13 cellular contexts compared by ENCODE assay signal in genomic region chr2:55019547-55020258, GRCh38. TPM values are rescaled to one million over a fixed set of nuclear protein-coding genes. Genes with fewer than 3 reads are reported as not detected.
DNase-seq lines count a peak whose midpoint lies in the region; ATAC-seq and TF ChIP-seq lines count a peak whose summit lies in the region.
"Had no signal": no experiment of that assay in that cellular context is flagged by ENCODE, and none has a peak within 500 bp of the region (broad histone marks: within the 10 kb centered on the region; RNA-seq: fewer than 3 reads in every experiment).

No MANE protein-coding gene starts in this region.

- H3K4me3 Mint-ChIP-seq in CD4-positive, alpha-beta T cell: no peak overlapping the region
- peak overlapping the region; percentile 25 for H3K4me3 Mint-ChIP-seq in activated B cell treated with CpG ODN at 0.5 μM for 24 hours
- H3K4me3 Mint-ChIP-seq in activated CD4-positive, alpha-beta T cell treated with anti-CD3 and anti-CD28 coated beads, Interleukin-2, amount 10 ng/mL, durations not matched to agents 24 days and 14 days: no peak overlapping the region

- H3K4me1 ChIP-seq in Karpas-422 (ENCODE audit: low read length) (peaks cover 61% of the 10 kb centered on the region), mesendoderm (ENCODE audit: control insufficient read depth, low read depth, low read length) (peaks cover 13% of the 10 kb centered on the region)

- no peak overlapping the region for H4K8ac ChIP-seq in mesendoderm (ENCODE audit: low read depth, low read length)

- H2AFZ ChIP-seq in Karpas-422 (ENCODE audit: low read length): no peak overlapping the region

- no peaks in the 10 kb centered on the region for H4K20me1 ChIP-seq in Karpas-422 (ENCODE audit: insufficient read depth, low read depth, low read length)

- no peak overlapping the region for H3K27ac ChIP-seq in CD4-positive, alpha-beta T cell (ENCODE audit: low read depth, low read length)
- H3K27ac ChIP-seq in Karpas-422 (ENCODE audit: low read length) (peak overlapping the region; percentile 81), mesendoderm (ENCODE audit: low read depth, low read length) (no peak overlapping the region)

- POLR2A ChIA-PET in CD4-positive, alpha-beta T cell (lab: Charles Lee): interaction anchor here (1.1 to 1.5 kb wide), 3 partner anchors 29 to 31 kb away, joined by 3 to 4 read pairs (median 3); partner anchors contain the start of gene RTN4
- POLR2A ChIA-PET in activated B cell treated with CpG ODN at 0.5 μM for 24 hours (lab: Charles Lee): interaction anchor here (2.2 kb wide), 1 partner anchor 31 kb away, joined by 7 read pairs; the partner anchor contains the start of gene RTN4

- H3K36me3 ChIP-seq in Karpas-422 (ENCODE audit: insufficient read depth, low read length) (peaks cover 24% of the 10 kb centered on the region), mesendoderm (ENCODE audit: control insufficient read depth, insufficient read depth, low read length) (no peaks in the 10 kb centered on the region)

- DNase-seq in CD4-positive, alpha-beta T cell: no peak
- DNase-seq in Karpas-422 (peak; percentile 70), activated B cell treated with CpG ODN at 0.5 μM for 24 hours (no peak), mesendoderm (peak; percentile 44), NCI-H187 treated with DMSO at 0.1 percent for 48 hours (lab: John Stamatoyannopoulos, UW) (no peak), activated gamma-delta T cell treated with Interleukin-2 at 50 U/mL for 16 hours (no peak)
- DNase-seq in activated CD4-positive, alpha-beta T cell treated with anti-CD3 and anti-CD28 coated beads, Interleukin-2, amount 10 ng/mL, durations not matched to agents 24 days and 14 days: no peak
- DNase-seq: activated CD4-positive, alpha-beta T cell treated with anti-CD3 and anti-CD28 coated beads, Interleukin-2, amount 50 U/mL, for 4 hours; heart right ventricle; NCI-H2029 treated with DMSO at 0.1 percent for 48 hours; SHP77; small intestine had no signal

- intact Hi-C loops in CD4-positive, alpha-beta T cell (cut with DNase I, micrococcal nuclease): loop anchor here (10.0 kb wide), 3 partner anchors 355 to 905 kb away; partner anchors contain the start of gene ACYP2 (in 1 of the 2)
- intact Hi-C loops in activated B cell treated with CpG ODN at 0.5 μM for 24 hours (cut with micrococcal nuclease): loop anchor here (1.0 to 10.0 kb wide), 3 partner anchors 117 to 355 kb away; no protein-coding TSS in a partner anchor
- intact Hi-C loops in activated CD4-positive, alpha-beta T cell treated with anti-CD3 and anti-CD28 coated beads, Interleukin-2, amount 10 ng/mL, durations not matched to agents 24 days and 14 days (cut with micrococcal nuclease): loop anchor here (10.0 kb wide), 1 partner anchor 255 kb away; no protein-coding TSS in a partner anchor

- H3K9me3 Mint-ChIP-seq in CD4-positive, alpha-beta T cell: no peaks in the 10 kb centered on the region
- H3K9me3 Mint-ChIP-seq in activated B cell treated with CpG ODN at 0.5 μM for 24 hours: no peaks in the 10 kb centered on the region
- H3K9me3 Mint-ChIP-seq in activated CD4-positive, alpha-beta T cell treated with anti-CD3 and anti-CD28 coated beads, Interleukin-2, amount 10 ng/mL, durations not matched to agents 24 days and 14 days: no peaks in the 10 kb centered on the region

- H3K79me1 ChIP-seq in mesendoderm (ENCODE audit: low read length): peaks cover 7% of the 10 kb centered on the region

- H3K4me2 ChIP-seq in Karpas-422 (ENCODE audit: low read depth, low read length, poor library complexity, severe bottlenecking) (peak overlapping the region; percentile 59), mesendoderm (ENCODE audit: low read length) (no peak overlapping the region)

- CTCF ChIA-PET in CD4-positive, alpha-beta T cell (lab: Charles Lee): no interaction called here
- CTCF ChIA-PET in activated B cell treated with CpG ODN at 0.5 μM for 24 hours (lab: Charles Lee): interaction anchor here (1.3 kb wide), 1 partner anchor 149 kb away, joined by 8 read pairs; no protein-coding TSS in a partner anchor

- no peak overlapping the region for H3K56ac ChIP-seq in mesendoderm (ENCODE audit: low read length)

- WGBS in mesendoderm (ENCODE audit: extremely low coverage, insufficient coverage, low lambda C conversion rate): no CpG with 5 or more reads among the region's 5 CpGs

- H3K9me2 ChIP-seq in Karpas-422 (replicated peaks; ENCODE audit: insufficient read depth, low read length): no peaks in the 10 kb centered on the region

- no peak for ATAC-seq in CD4-positive, alpha-beta T cell (ENCODE audit: poor library complexity)
- ATAC-seq in activated B cell treated with CpG ODN at 0.5 μM for 24 hours (ENCODE audit: low read depth) (peak; percentile 59), GM21528 (IDR thresholded peaks at IDR 0.05; ENCODE audit: low FRiP score, unreplicated experiment) (no peak)

- peaks cover 17% of the 10 kb centered on the region for H3K36me3 Mint-ChIP-seq in CD4-positive, alpha-beta T cell (ENCODE audit: low read depth)
- H3K36me3 Mint-ChIP-seq in activated B cell treated with CpG ODN at 0.5 μM for 24 hours (ENCODE audit: low read depth): no peaks in the 10 kb centered on the region
- peaks cover 6% of the 10 kb centered on the region for H3K36me3 Mint-ChIP-seq in activated CD4-positive, alpha-beta T cell treated with anti-CD3 and anti-CD28 coated beads, Interleukin-2, amount 10 ng/mL, durations not matched to agents 24 days and 14 days (ENCODE audit: low read depth)

- H2BK5ac ChIP-seq in mesendoderm (ENCODE audit: low read length): no peak overlapping the region

- no peak for TF ChIP-seq CTCF in CD4-positive, alpha-beta T cell (IDR thresholded peaks at IDR 0.05)
- TF ChIP-seq CTCF in activated B cell treated with CpG ODN at 0.5 μM for 24 hours (IDR thresholded peaks at IDR 0.05): no peak

- peaks cover 29% of the 10 kb centered on the region for H3K4me1 Mint-ChIP-seq in CD4-positive, alpha-beta T cell (ENCODE audit: low read depth)
- H3K4me1 Mint-ChIP-seq in activated B cell treated with CpG ODN at 0.5 μM for 24 hours: peaks cover 33% of the 10 kb centered on the region
- H3K4me1 Mint-ChIP-seq in activated CD4-positive, alpha-beta T cell treated with anti-CD3 and anti-CD28 coated beads, Interleukin-2, amount 10 ng/mL, durations not matched to agents 24 days and 14 days: peaks cover 8% of the 10 kb centered on the region

- no peak overlapping the region for H2BK120ac ChIP-seq in mesendoderm (ENCODE audit: low read depth, low read length)

- no peaks in the 10 kb centered on the region for H3K9me3 ChIP-seq in CD4-positive, alpha-beta T cell (ENCODE audit: control insufficient read depth, low read length)
- no peaks in the 10 kb centered on the region for H3K9me3 ChIP-seq in Karpas-422 (ENCODE audit: low read length)

- peak overlapping the region; percentile 40 for H3K27ac Mint-ChIP-seq in CD4-positive, alpha-beta T cell
- H3K27ac Mint-ChIP-seq in activated B cell treated with CpG ODN at 0.5 μM for 24 hours: peak overlapping the region; percentile 76
- no peak overlapping the region for H3K27ac Mint-ChIP-seq in activated CD4-positive, alpha-beta T cell treated with anti-CD3 and anti-CD28 coated beads, Interleukin-2, amount 10 ng/mL, durations not matched to agents 24 days and 14 days

- H3K23ac ChIP-seq in mesendoderm (ENCODE audit: low read length): no peak overlapping the region

- H3K18ac ChIP-seq in mesendoderm (ENCODE audit: low read length): no peak overlapping the region

- H3K27me3 Mint-ChIP-seq in CD4-positive, alpha-beta T cell: no peaks in the 10 kb centered on the region
- H3K27me3 Mint-ChIP-seq in activated B cell treated with CpG ODN at 0.5 μM for 24 hours: no peaks in the 10 kb centered on the region
- no peaks in the 10 kb centered on the region for H3K27me3 Mint-ChIP-seq in activated CD4-positive, alpha-beta T cell treated with anti-CD3 and anti-CD28 coated beads, Interleukin-2, amount 10 ng/mL, durations not matched to agents 24 days and 14 days

- no peaks in the 10 kb centered on the region for H3K27me3 ChIP-seq in CD4-positive, alpha-beta T cell (ENCODE audit: control insufficient read depth, insufficient read depth, low read length)
- no peaks in the 10 kb centered on the region for H3K27me3 ChIP-seq in Karpas-422 (ENCODE audit: low read length)
- no peaks in the 10 kb centered on the region for H3K27me3 ChIP-seq in mesendoderm (ENCODE audit: insufficient read depth, low read length, poor library complexity)
- H3K27me3 ChIP-seq: heart right ventricle had no signal

- H3K4me3 ChIP-seq in Karpas-422 (ENCODE audit: low read length) (peak overlapping the region; percentile 18; the same call in 1 of the 2 replicates), mesendoderm (ENCODE audit: low read length) (no peak overlapping the region)
- H3K4me3 ChIP-seq: heart right ventricle had no signal

- H3K9ac ChIP-seq in Karpas-422 (ENCODE audit: low read length) (peak overlapping the region; percentile 5; the same call in 1 of the 2 replicates), mesendoderm (ENCODE audit: low read length) (no peak overlapping the region)

- H2BK15ac ChIP-seq in mesendoderm (replicated peaks; ENCODE audit: low read depth): no peak overlapping the region

- H2AK5ac ChIP-seq in mesendoderm (ENCODE audit: low read length): no peak overlapping the region

- no peak overlapping the region for H4K5ac ChIP-seq in mesendoderm (ENCODE audit: low read length)

- no peak overlapping the region for H3K4ac ChIP-seq in mesendoderm (ENCODE audit: low read depth, low read length)

- H3K79me2 ChIP-seq in Karpas-422 (ENCODE audit: low read length) (peaks cover 98% of the 10 kb centered on the region), mesendoderm (ENCODE audit: control insufficient read depth, insufficient read depth, low read length) (peaks cover 66% of the 10 kb centered on the region)

RNA-seq across cellular contexts. Expression of gene RTN4, which starts 30.5 kb away (rescaled TPM):
- 10 to 100 TPM; 84.9 to 85.7 TPM for total RNA-seq in CD4-positive, alpha-beta T cell
- 72.3 and 109 TPM in 2 replicates for total RNA-seq in Karpas-422 (2014; rRNA removed; shearing (Covaris generic); ENCODE audit: low replicate concordance)
- 60.5 and 60.6 TPM in 2 replicates for total RNA-seq in activated B cell treated with CpG ODN at 0.5 μM for 24 hours
- polyA plus RNA-seq in mesendoderm (2013, experiment 1 of 2): 369 TPM
- 372 TPM for polyA plus RNA-seq in mesendoderm (2013, experiment 2 of 2)
- total RNA-seq in activated CD4-positive, alpha-beta T cell treated with anti-CD3 and anti-CD28 coated beads, Interleukin-2, amount 10 ng/mL, durations not matched to agents 24 days and 14 days: 86.9 and 90.1 TPM in 2 replicates

Comparison
In these comparisons a context has a peak if more than half of its experiments do, and no peak if none do; other contexts are left out.
1. DNase-seq: peak in Karpas-422 (single experiment) and mesendoderm (single experiment); none in CD4-positive, alpha-beta T cell (0 of 10), activated B cell treated with CpG ODN at 0.5 μM for 24 hours (single experiment), NCI-H187 treated with DMSO at 0.1 percent for 48 hours (single experiment), activated CD4-positive, alpha-beta T cell treated with anti-CD3 and anti-CD28 coated beads, Interleukin-2, amount 10 ng/mL, durations not matched to agents 24 days and 14 days (single experiment) and activated gamma-delta T cell treated with Interleukin-2 at 50 U/mL for 16 hours (single experiment).